In the genomic region with DNA sequence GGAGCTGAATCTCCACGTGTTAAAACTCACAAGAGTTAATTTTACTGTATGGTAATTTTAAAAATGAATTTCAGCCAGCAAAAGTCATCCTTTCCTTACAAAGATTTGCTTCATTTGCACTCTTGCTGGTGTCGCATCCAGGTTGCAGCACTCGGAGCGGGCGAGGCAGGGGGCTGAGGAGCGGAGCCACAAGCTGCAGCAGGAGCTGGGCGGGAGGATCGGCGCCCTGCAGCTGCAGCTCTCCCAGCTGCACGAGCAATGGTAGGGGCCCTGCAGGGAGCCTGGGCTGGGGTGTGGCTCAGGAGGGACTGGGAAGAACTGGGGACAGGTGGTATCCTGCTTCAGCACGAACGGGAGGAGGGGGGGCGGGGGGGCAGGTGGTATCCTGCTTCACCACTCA, we compare ENCODE assay signal across 21 cellular contexts.
"Had no signal": no experiment of that assay in that cellular context is flagged by ENCODE, and none has a peak within 500 bp of the region (broad histone marks: within the 10 kb centered on the region; RNA-seq: fewer than 3 reads in every experiment).

No MANE protein-coding gene starts in this region.

- H3K27ac ChIP-seq: body of pancreas, esophagus muscularis mucosa, left lung, neutrophil, stomach, testis, WERI-Rb-1 had no signal

- H3K4me1 ChIP-seq: body of pancreas, stomach, testis had no signal

- H3K4me3 ChIP-seq: body of pancreas, esophagus muscularis mucosa, left lung, mucosa of descending colon, stomach, testis had no signal

- H3K9me3 ChIP-seq: body of pancreas, esophagus muscularis mucosa, left lung, mucosa of descending colon, neutrophil, stomach, testis had no signal

- DNase-seq: activated CD4-positive, alpha-beta T cell treated with anti-CD3 and anti-CD28 coated beads, Interleukin-2, amount 50 U/mL, for 48 hours; activated effector memory CD4-positive, alpha-beta T cell treated with anti-CD3 and anti-CD28 coated beads, Interleukin-2, amount 50 U/mL, for 16 hours; activated T-cell treated with anti-CD3 and anti-CD28 coated beads, Interleukin-2, amount 50 U/mL, for 4 hours; amniotic stem cell; body of pancreas; caudate nucleus; hippocampal formation; kidney; left lung; mammary epithelial cell; mucosa of descending colon; natural killer cell; posterior cingulate gyrus; retina; stimulated activated CD4-positive, alpha-beta T cell treated with anti-CD3 and anti-CD28 coated beads, Interleukin-12 subunit alpha, Interleukin-12 subunit beta, amount 100 ng/mL, for 4 hours; stimulated activated CD4-positive, alpha-beta T cell treated with anti-CD3 and anti-CD28 coated beads, Interleukin-2, amount 100 ng/mL, for 24 hours; stomach; testis; WERI-Rb-1 had no signal

- ATAC-seq: activated T-cell treated with anti-CD3 and anti-CD28 coated beads, Interleukin-2, amount 50 U/mL, for 4 hours; body of pancreas; left lung; mucosa of descending colon; natural killer cell had no signal

- H3K27me3 ChIP-seq: body of pancreas, esophagus muscularis mucosa, left lung, neutrophil, stomach, testis had no signal
